1 cellular context compared by ENCODE assay signal in genomic region chr21:42225571-42226155, GRCh38.
TF ChIP-seq lines count a peak whose summit lies in the region.

No MANE protein-coding gene starts in this region.

TF ChIP-seq in HepG2, 621 proteins besides CTCF, POLR2A, EP300 and RAD21:
- TF ChIP-seq KAT8 (CRISPR knock-in tag; IDR thresholded peaks at IDR 0.05) (no peak), PLSCR1 (CRISPR knock-in tag; IDR thresholded peaks at IDR 0.05; ENCODE audit: borderline replicate concordance) (no peak), ZIK1 (CRISPR knock-in tag; IDR thresholded peaks at IDR 0.05; ENCODE audit: borderline replicate concordance, low read depth) (no peak), HBP1 (CRISPR knock-in tag; IDR thresholded peaks at IDR 0.05; ENCODE audit: low read depth) (no peak), SALL1 (CRISPR knock-in tag; IDR thresholded peaks at IDR 0.05) (no peak), ARID2 (CRISPR knock-in tag; IDR thresholded peaks at IDR 0.05; ENCODE audit: borderline replicate concordance) (no peak), STAG1 (CRISPR knock-in tag; IDR thresholded peaks at IDR 0.05) (no peak), HNRNPUL1 (IDR thresholded peaks at IDR 0.05; ENCODE audit: low read depth, low read length) (no peak)
